Comparison of ENCODE assay signal across 8 cellular contexts in genomic region chrX:15334561-15334960, GRCh38. TPM values are rescaled to one million over a fixed set of nuclear protein-coding genes. Genes with fewer than 3 reads are reported as not detected.
A peak's percentile ranks its signal among the peaks of the same experiment; 100 is the strongest.
DNase-seq lines count a peak whose midpoint lies in the region; ATAC-seq and TF ChIP-seq lines count a peak whose summit lies in the region.

No MANE protein-coding gene starts in this region.

- H3K79me2 ChIP-seq in OCI-LY7 (ENCODE audit: insufficient read depth, low read depth, low read length) = peaks cover 16% of the 10 kb centered on the region; the same call in 1 of the 2 replicates

- intact Hi-C loops in OCI-LY7 (cut with micrococcal nuclease; ENCODE audit: unreplicated experiment) = loop anchor here (10.0 kb wide), 1 partner anchor 340 kb away; no protein-coding TSS in a partner anchor

- peak; percentile 13 for DNase-seq in GM03348 (ENCODE audit: low spot score)
- DNase-seq in OCI-LY7 (ENCODE audit: low spot score) = peak; percentile 11
- peak in 1 of 3 donors; percentile 1 for DNase-seq in effector memory CD4-positive, alpha-beta T cell
- DNase-seq in nephron progenitor cell = no peak
- no peak for DNase-seq in putamen (ENCODE audit: low spot score)
- no peak for DNase-seq in NCI-H1694 treated with DMSO at 0.1 percent for 48 hours (lab: John Stamatoyannopoulos, UW)

- POLR2A ChIA-PET in OCI-LY7 (lab: Charles Lee) = no interaction called here

- H3K9me2 ChIP-seq in OCI-LY7 (ENCODE audit: insufficient read depth, low read length) = no peaks in the 10 kb centered on the region

- peaks cover 10% of the 10 kb centered on the region for H3K4me1 ChIP-seq in OCI-LY7 (ENCODE audit: insufficient read depth, low read length, poor library complexity, severe bottlenecking)
- H3K4me1 ChIP-seq in effector memory CD4-positive, alpha-beta T cell (ENCODE audit: control insufficient read depth, insufficient read depth, low read length, poor library complexity, severe bottlenecking) = peaks cover 3% of the 10 kb centered on the region

- CTCF ChIA-PET in OCI-LY7 (lab: Charles Lee; ENCODE audit: unreplicated experiment) = no interaction called here

- peak overlapping the region; percentile 67 for H3K4me2 ChIP-seq in OCI-LY7 (ENCODE audit: low read length)

- peak overlapping the region; percentile 92 for H3K4me3 Mint-ChIP-seq in nephron progenitor cell

- peak overlapping the region; percentile 52; the same call in 1 of the 2 replicates for H2AFZ ChIP-seq in OCI-LY7 (ENCODE audit: low read length)

- H3K36me3 ChIP-seq in OCI-LY7 (ENCODE audit: insufficient read depth, low read length) = peaks cover 20% of the 10 kb centered on the region
- no peaks in the 10 kb centered on the region for H3K36me3 ChIP-seq in effector memory CD4-positive, alpha-beta T cell (ENCODE audit: control insufficient read depth, insufficient read depth, low read length)

- H3K4me3 ChIP-seq in OCI-LY7 (ENCODE audit: low read depth, low read length, poor library complexity, severe bottlenecking) = peak overlapping the region; percentile 97
- H3K4me3 ChIP-seq in effector memory CD4-positive, alpha-beta T cell (ENCODE audit: insufficient read depth, low read depth, low read length, poor library complexity, severe bottlenecking) = peak overlapping the region; percentile 68

- H3K27me3 ChIP-seq in effector memory CD4-positive, alpha-beta T cell (replicated peaks; ENCODE audit: control insufficient read depth, insufficient read depth, low read length, poor library complexity, severe bottlenecking) = no peaks in the 10 kb centered on the region

- H3K9me3 Mint-ChIP-seq in nephron progenitor cell = no peaks in the 10 kb centered on the region

- H3K9me3 ChIP-seq in OCI-LY7 (ENCODE audit: low read length) = no peaks in the 10 kb centered on the region
- H3K9me3 ChIP-seq in effector memory CD4-positive, alpha-beta T cell (ENCODE audit: control insufficient read depth, low read length) = no peaks in the 10 kb centered on the region

- H4K20me1 ChIP-seq in OCI-LY7 (ENCODE audit: insufficient read depth, low read length) = no peaks in the 10 kb centered on the region

- H3K27ac Mint-ChIP-seq in nephron progenitor cell = peak overlapping the region; percentile 96

- peak overlapping the region; percentile 13 for H3K27ac ChIP-seq in OCI-LY7 (ENCODE audit: low read depth, low read length, poor library complexity, severe bottlenecking)
- peak overlapping the region; percentile 86 for H3K27ac ChIP-seq in effector memory CD4-positive, alpha-beta T cell (ENCODE audit: insufficient read depth, low read length, poor library complexity, severe bottlenecking)

- H3K27me3 Mint-ChIP-seq in nephron progenitor cell (ENCODE audit: low read depth, poor library complexity) = peaks cover 32% of the 10 kb centered on the region

- TF ChIP-seq CTCF in OCI-LY7 (conservative IDR thresholded peaks at IDR 0.05; ENCODE audit: low read length) = no peak
- TF ChIP-seq CTCF in nephron progenitor cell (IDR thresholded peaks at IDR 0.05) = no peak

- no TSS peak for BruUV-seq in OCI-LY7 (replicated peaks; lab: Mats Ljungman, UMichigan)

- H3K36me3 Mint-ChIP-seq in nephron progenitor cell (ENCODE audit: low read depth) = peaks cover 4% of the 10 kb centered on the region

- H3K4me1 Mint-ChIP-seq in nephron progenitor cell = no peaks in the 10 kb centered on the region

- no peak for ATAC-seq in HG02610 (IDR thresholded peaks at IDR 0.05; ENCODE audit: unreplicated experiment)
- no peak for ATAC-seq in GM19452 (IDR thresholded peaks at IDR 0.05; ENCODE audit: unreplicated experiment)

RNA-seq across cellular contexts. Expression of gene PIGA, which starts 0.8 kb away (rescaled TPM):
- total RNA-seq in OCI-LY7 (2014; rRNA removed; shearing (Covaris generic)) = 8.1 and 13.1 TPM in 2 replicates
- total RNA-seq in OCI-LY7 (2022) = 25.0 and 33.0 TPM in 2 replicates

RNA-seq across cellular contexts. Expression of gene ASB11, which starts 19.1 kb away (rescaled TPM):
- not detected in 2 replicates for total RNA-seq in OCI-LY7 (2014; rRNA removed; shearing (Covaris generic))
- total RNA-seq in OCI-LY7 (2022) = not detected in 2 replicates

RNA-seq across cellular contexts. Expression of gene VEGFD, which starts 49.7 kb away (rescaled TPM):
- total RNA-seq in OCI-LY7 (2014; rRNA removed; shearing (Covaris generic)) = not detected in 2 replicates
- not detected in 2 replicates for total RNA-seq in OCI-LY7 (2022)

Comparison
In these comparisons a context has a peak if more than half of its experiments do, and no peak if none do; other contexts are left out.
1. DNase-seq: peak in GM03348 (single experiment) and OCI-LY7 (single experiment); none in nephron progenitor cell (single experiment), putamen (single experiment) and NCI-H1694 treated with DMSO at 0.1 percent for 48 hours (single experiment).